In the genomic region with DNA sequence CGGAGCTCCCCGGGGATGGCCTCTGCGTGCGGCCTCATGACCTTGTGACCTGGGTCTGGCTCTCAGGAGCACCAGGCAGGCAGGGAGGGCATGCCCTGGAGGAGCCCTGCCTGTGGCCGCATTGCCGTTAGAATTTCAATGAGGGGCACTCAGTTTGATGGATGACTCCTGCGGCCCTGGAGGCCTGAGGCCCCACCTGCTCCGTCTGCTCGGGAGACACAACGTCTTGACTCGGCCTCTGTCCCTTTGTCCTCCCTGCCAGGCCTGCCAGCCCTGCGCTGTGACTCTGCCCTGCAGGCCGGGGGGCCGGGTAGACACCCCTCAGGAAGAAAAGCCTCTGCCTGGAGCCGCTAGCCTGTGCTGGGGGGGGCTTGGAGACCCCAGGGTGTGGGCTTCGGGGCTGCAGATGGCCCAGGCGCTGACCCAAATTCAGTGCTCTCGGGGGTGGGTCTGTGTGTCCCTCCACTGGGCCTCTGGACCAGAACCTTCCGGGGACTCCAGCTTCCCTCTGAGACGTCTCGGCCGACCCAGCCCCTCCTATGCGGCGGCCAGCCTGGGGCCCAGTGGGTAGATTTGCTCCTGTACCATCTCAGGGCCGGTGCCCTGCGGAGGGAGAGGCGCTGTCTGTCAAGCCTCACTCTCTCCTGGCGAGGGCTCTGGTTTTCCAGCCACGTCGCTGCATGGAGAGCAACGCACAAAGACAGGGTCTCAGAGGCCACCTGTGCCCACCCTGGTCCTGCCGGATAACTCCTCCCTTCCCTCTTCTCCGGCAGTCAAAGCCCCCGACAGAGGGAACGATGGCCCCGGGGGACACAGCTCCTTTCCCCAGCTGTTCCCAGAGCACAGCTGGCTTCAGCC, we compare ENCODE assay signal across 14 cellular contexts.
"Had no signal": no experiment of that assay in that cellular context is flagged by ENCODE, and none has a peak within 500 bp of the region (broad histone marks: within the 10 kb centered on the region; RNA-seq: fewer than 3 reads in every experiment).

No MANE protein-coding gene starts in this region.

- ATAC-seq: activated CD8-positive, alpha-beta T cell treated with anti-CD3 and anti-CD28 coated beads for 36 hours; activated naive CD8-positive, alpha-beta T cell treated with anti-CD3 and anti-CD28 coated beads, Interleukin-2, amount 50 U/mL, for 24 hours; lower lobe of right lung; stimulated activated naive CD8-positive, alpha-beta T cell treated with anti-CD3 and anti-CD28 coated beads, Interleukin-15, Interleukin-2, amounts not matched to agents 100 U/mL and 50 U/mL, for 24 hours had no signal

- H3K4me1 ChIP-seq: heart right ventricle, lower lobe of right lung had no signal

- H3K27me3 Mint-ChIP-seq: activated CD8-positive, alpha-beta T cell treated with anti-CD3 and anti-CD28 coated beads for 36 hours; activated naive CD8-positive, alpha-beta T cell treated with anti-CD3 and anti-CD28 coated beads, Interleukin-2, amount 50 U/mL, for 24 hours had no signal

- DNase-seq: activated CD4-positive, alpha-beta T cell treated with anti-CD3 and anti-CD28 coated beads for 4 hours; activated CD8-positive, alpha-beta memory T cell treated with anti-CD3 and anti-CD28 coated beads, Interleukin-2, amount 50 U/mL, for 48 hours; activated CD8-positive, alpha-beta T cell treated with anti-CD3 and anti-CD28 coated beads for 36 hours; activated naive CD4-positive, alpha-beta T cell treated with Interleukin-2 at 50 U/mL for 16 hours; activated naive CD8-positive, alpha-beta T cell treated with anti-CD3 and anti-CD28 coated beads, Interleukin-2, amount 50 U/mL, for 24 hours; foreskin melanocyte; heart right ventricle; kidney glomerular epithelial cell; lower lobe of right lung; naive B cell; occipital lobe; stimulated activated CD4-positive, alpha-beta T cell treated with anti-CD3 and anti-CD28 coated beads, Interleukin-4, amount 100 ng/mL, for 1 hour; stimulated activated CD8-positive, alpha-beta memory T cell treated with anti-CD3 and anti-CD28 coated beads, Interleukin-4, amount 100 ng/mL, for 48 hours; stimulated activated naive CD8-positive, alpha-beta T cell treated with anti-CD3 and anti-CD28 coated beads, Interleukin-15, Interleukin-2, amounts not matched to agents 100 U/mL and 50 U/mL, for 24 hours had no signal

- H3K4me3 Mint-ChIP-seq: activated CD8-positive, alpha-beta T cell treated with anti-CD3 and anti-CD28 coated beads for 36 hours; activated naive CD8-positive, alpha-beta T cell treated with anti-CD3 and anti-CD28 coated beads, Interleukin-2, amount 50 U/mL, for 24 hours; naive B cell had no signal

- H3K9me3 Mint-ChIP-seq: activated CD8-positive, alpha-beta T cell treated with anti-CD3 and anti-CD28 coated beads for 36 hours; activated naive CD8-positive, alpha-beta T cell treated with anti-CD3 and anti-CD28 coated beads, Interleukin-2, amount 50 U/mL, for 24 hours; naive B cell had no signal

- H3K4me3 ChIP-seq: heart right ventricle, lower lobe of right lung had no signal

- H3K36me3 ChIP-seq: heart right ventricle, lower lobe of right lung had no signal

- H3K27ac ChIP-seq: heart right ventricle, lower lobe of right lung had no signal

- H3K9me3 ChIP-seq: heart right ventricle, lower lobe of right lung had no signal

- H3K27ac Mint-ChIP-seq: activated CD8-positive, alpha-beta T cell treated with anti-CD3 and anti-CD28 coated beads for 36 hours; activated naive CD8-positive, alpha-beta T cell treated with anti-CD3 and anti-CD28 coated beads, Interleukin-2, amount 50 U/mL, for 24 hours; naive B cell had no signal

- H3K36me3 Mint-ChIP-seq: naive B cell had no signal
